Comparison of ENCODE assay signal across 5 cellular contexts in the genomic region with DNA sequence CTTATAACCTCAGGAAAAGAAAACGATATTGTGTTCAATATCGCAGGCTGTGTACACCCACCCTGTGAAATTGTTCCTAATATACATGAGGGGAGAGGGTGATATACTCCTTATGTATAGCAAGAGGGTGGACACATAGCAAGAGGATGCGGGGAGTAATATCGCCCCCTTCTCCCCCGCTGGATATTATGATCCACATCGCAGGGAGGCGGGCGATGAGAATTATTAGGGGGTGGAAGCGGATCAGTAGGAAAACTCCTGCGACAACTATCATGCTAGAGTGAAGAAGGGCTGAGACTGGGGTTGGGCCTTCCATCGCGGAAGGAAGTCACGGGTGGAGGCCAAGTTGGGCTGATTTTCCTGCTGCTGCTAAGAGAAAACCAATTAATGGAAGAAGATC.
"Had no signal": no experiment of that assay in that cellular context is flagged by ENCODE, and none has a peak within 500 bp of the region (broad histone marks: within the 10 kb centered on the region; RNA-seq: fewer than 3 reads in every experiment).

No MANE protein-coding gene starts in this region.

- H3K27ac Mint-ChIP-seq: IgD-negative memory B cell had no signal

- DNase-seq: IMR-90, KBM-7 had no signal

- H3K4me3 Mint-ChIP-seq: IgD-negative memory B cell had no signal

- H3K4me1 Mint-ChIP-seq: IgD-negative memory B cell had no signal

- H3K27me3 Mint-ChIP-seq: IgD-negative memory B cell had no signal

- H3K4me3 ChIP-seq: K562 had no signal

- H3K27ac ChIP-seq: HL-60 had no signal

- H3K9me3 Mint-ChIP-seq: IgD-negative memory B cell had no signal

- H3K36me3 Mint-ChIP-seq: IgD-negative memory B cell had no signal
